18 cellular contexts compared by ENCODE assay signal in the genomic region with DNA sequence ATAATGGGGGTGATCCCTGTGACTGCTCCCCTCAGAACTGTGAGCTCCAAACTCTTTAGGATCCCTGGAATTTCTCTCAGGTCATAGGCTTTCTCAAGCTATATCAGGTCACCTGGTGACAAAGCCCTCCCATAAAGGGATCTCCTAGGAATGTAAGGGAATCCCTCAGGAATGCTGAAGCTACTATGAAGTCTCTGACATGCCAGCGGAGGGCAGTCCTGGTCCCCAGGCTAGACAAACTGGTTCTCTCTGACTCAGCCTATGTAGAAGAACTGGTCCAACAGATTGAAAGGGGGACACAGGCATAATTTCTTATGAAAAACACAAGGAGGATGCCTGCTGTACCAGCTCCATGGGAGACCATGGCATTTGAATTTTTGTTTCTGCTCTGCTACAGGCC. TPM values are rescaled to one million over a fixed set of nuclear protein-coding genes. Genes with fewer than 3 reads are reported as not detected.
DNase-seq lines count a peak whose midpoint lies in the region; ATAC-seq and TF ChIP-seq lines count a peak whose summit lies in the region.
"Had no signal": no experiment of that assay in that cellular context is flagged by ENCODE, and none has a peak within 500 bp of the region (broad histone marks: within the 10 kb centered on the region; RNA-seq: fewer than 3 reads in every experiment).

No MANE protein-coding gene starts in this region.

- peak; percentile 34 for TF ChIP-seq CTCF in PC-3 (conservative IDR thresholded peaks at IDR 0.05; ENCODE audit: low read depth, low read length)
- no peak for TF ChIP-seq CTCF in hepatocyte (IDR thresholded peaks at IDR 0.05; ENCODE audit: poor library complexity)

- H3K27ac ChIP-seq in PC-3 (ENCODE audit: low read length): peak overlapping the region; percentile 49
- H3K27ac ChIP-seq in hepatocyte: no peak overlapping the region

- peaks cover 24% of the 10 kb centered on the region for H3K4me1 Mint-ChIP-seq in stimulated activated effector memory CD8-positive, alpha-beta T cell treated with anti-CD3 and anti-CD28 coated beads, Interleukin-12 subunit alpha, Interleukin-12 subunit beta, amount 100 ng/mL, for 72 hours

- peaks cover 83% of the 10 kb centered on the region for H3K36me3 Mint-ChIP-seq in stimulated activated effector memory CD8-positive, alpha-beta T cell treated with anti-CD3 and anti-CD28 coated beads, Interleukin-12 subunit alpha, Interleukin-12 subunit beta, amount 100 ng/mL, for 72 hours

- H3K9me3 ChIP-seq in PC-3 (ENCODE audit: low read length) (no peaks in the 10 kb centered on the region), hepatocyte (ENCODE audit: low read depth) (no peaks in the 10 kb centered on the region)

- no TSS peak for BruUV-seq in PC-3 (replicated peaks; lab: Mats Ljungman, UMichigan)

- no peak overlapping the region for H2AFZ ChIP-seq in PC-3 (ENCODE audit: low read length)
- H2AFZ ChIP-seq in hepatocyte: no peak overlapping the region

- H3K79me2 ChIP-seq in PC-3 (ENCODE audit: low read length) (peaks cover 26% of the 10 kb centered on the region), hepatocyte (peaks cover 12% of the 10 kb centered on the region)

- H3K4me1 ChIP-seq in PC-3 (ENCODE audit: insufficient read depth, low read length): peaks cover 50% of the 10 kb centered on the region
- peaks cover 2% of the 10 kb centered on the region for H3K4me1 ChIP-seq in hepatocyte (ENCODE audit: insufficient read depth)

- POLR2A ChIA-PET in PC-3 (lab: Charles Lee; ENCODE audit: unreplicated experiment): interaction anchor here (0.8 to 0.9 kb wide), 2 partner anchors 17 to 237 kb away, joined by 3 to 6 read pairs; a partner anchor contains a TSS

- H4K20me1 ChIP-seq in PC-3 (ENCODE audit: low read length): peaks cover 14% of the 10 kb centered on the region; the same call in 1 of the 2 replicates
- H4K20me1 ChIP-seq in hepatocyte (ENCODE audit: insufficient read depth, poor library complexity, severe bottlenecking): no peaks in the 10 kb centered on the region

- DNase-seq in ELR (ENCODE audit: low read depth) (peak; percentile 40), PC-3 (peak; percentile 98), hepatocyte (ENCODE audit: low spot score) (peak; percentile 65), activated gamma-delta T cell treated with Interleukin-2 at 50 U/mL for 16 hours (no peak), NCI-H1105 (lab: John Stamatoyannopoulos, UW) (no peak)
- no peak for DNase-seq in stimulated activated effector memory CD8-positive, alpha-beta T cell treated with anti-CD3 and anti-CD28 coated beads, Interleukin-12 subunit alpha, Interleukin-12 subunit beta, amount 100 ng/mL, for 72 hours (ENCODE audit: low spot score in 2 of 2)
- DNase-seq: activated CD4-positive, CD25-positive, alpha-beta regulatory T cell treated with anti-CD3 and anti-CD28 coated beads, Interleukin-2, amount 50 U/mL, for 72 hours; activated CD8-positive, alpha-beta memory T cell treated with anti-CD3 and anti-CD28 coated beads, Interleukin-2, amount 10 ng/mL, durations not matched to agents 7 days and 5 days; activated naive CD4-positive, alpha-beta T cell treated with Interleukin-2 at 50 U/mL for 16 hours; C1 segment of cervical spinal cord; dermis blood vessel endothelial cell; NCI-H1048; NCI-H2171 treated with DMSO at 0.1 percent for 48 hours had no signal

- ATAC-seq in PC-3: peak; percentile 65
- no peak for ATAC-seq in stimulated activated effector memory CD8-positive, alpha-beta T cell treated with anti-CD3 and anti-CD28 coated beads, Interleukin-12 subunit alpha, Interleukin-12 subunit beta, amount 100 ng/mL, for 72 hours
- ATAC-seq in GM18909 (IDR thresholded peaks at IDR 0.05; ENCODE audit: poor library complexity, unreplicated experiment): no peak
- ATAC-seq: activated CD8-positive, alpha-beta memory T cell treated with anti-CD3 and anti-CD28 coated beads, Interleukin-2, amount 10 ng/mL, durations not matched to agents 7 days and 5 days had no signal

- H3K36me3 ChIP-seq in PC-3 (ENCODE audit: low read depth, low read length) (peaks cover 44% of the 10 kb centered on the region), hepatocyte (replicated peaks; ENCODE audit: insufficient read depth, low read depth) (no peaks in the 10 kb centered on the region)

- H3K4me3 ChIP-seq in PC-3 (ENCODE audit: low read length) (no peak overlapping the region), hepatocyte (no peak overlapping the region)

- no peak overlapping the region for H3K4me3 Mint-ChIP-seq in stimulated activated effector memory CD8-positive, alpha-beta T cell treated with anti-CD3 and anti-CD28 coated beads, Interleukin-12 subunit alpha, Interleukin-12 subunit beta, amount 100 ng/mL, for 72 hours
- H3K4me3 Mint-ChIP-seq: activated CD8-positive, alpha-beta memory T cell treated with anti-CD3 and anti-CD28 coated beads, Interleukin-2, amount 10 ng/mL, durations not matched to agents 7 days and 5 days had no signal

- CTCF ChIA-PET in PC-3 (lab: Charles Lee): interaction anchor here (0.5 kb wide), 1 partner anchor 1392 kb away, joined by 19 read pairs; no protein-coding TSS in a partner anchor

- H3K9me3 Mint-ChIP-seq in stimulated activated effector memory CD8-positive, alpha-beta T cell treated with anti-CD3 and anti-CD28 coated beads, Interleukin-12 subunit alpha, Interleukin-12 subunit beta, amount 100 ng/mL, for 72 hours: no peaks in the 10 kb centered on the region
- H3K9me3 Mint-ChIP-seq: IgD-negative memory B cell had no signal

- H3F3A ChIP-seq in PC-3 (ENCODE audit: low read length, unreplicated experiment): no peaks in the 10 kb centered on the region

- 56% methylated on average over 1 of the region's 1 CpG for WGBS in hepatocyte (ENCODE audit: low lambda C conversion rate, missing lambda C conversion rate)

- H3K27me3 ChIP-seq in PC-3 (ENCODE audit: low read length): no peaks in the 10 kb centered on the region
- no peaks in the 10 kb centered on the region for H3K27me3 ChIP-seq in hepatocyte

- H3K4me2 ChIP-seq in PC-3 (ENCODE audit: low read length) (peak overlapping the region; percentile 58), hepatocyte (no peak overlapping the region)

- intact Hi-C loops in PC-3 (cut with micrococcal nuclease): no loop called here

- H3K27ac Mint-ChIP-seq in stimulated activated effector memory CD8-positive, alpha-beta T cell treated with anti-CD3 and anti-CD28 coated beads, Interleukin-12 subunit alpha, Interleukin-12 subunit beta, amount 100 ng/mL, for 72 hours: peak overlapping the region; percentile 51
- H3K27ac Mint-ChIP-seq: IgD-negative memory B cell had no signal

- H3K9ac ChIP-seq in PC-3 (ENCODE audit: low read length): no peak overlapping the region

- H3K9me2 ChIP-seq in PC-3 (replicated peaks; ENCODE audit: low read length) (no peaks in the 10 kb centered on the region), hepatocyte (replicated peaks; ENCODE audit: insufficient read depth) (no peaks in the 10 kb centered on the region)

RNA-seq across cellular contexts. Expression of a gene that starts 6.7 kb away (rescaled TPM):
- total RNA-seq in PC-3 (2014; rRNA removed): 37.0 and 38.2 TPM in 2 replicates
- total RNA-seq in hepatocyte: 9.1 and 13.5 TPM in 2 replicates
- 22.1 and 35.7 TPM in 2 replicates for polyA plus RNA-seq in hepatocyte

RNA-seq across cellular contexts. Expression of a gene that starts 17.2 kb away (rescaled TPM):
- total RNA-seq in PC-3 (2014; rRNA removed): 0.04 TPM in 1 of 2 replicates, not detected in the other
- not detected in 2 replicates for total RNA-seq in hepatocyte
- polyA plus RNA-seq in hepatocyte: not detected in 2 replicates
- total RNA-seq: activated CD8-positive, alpha-beta memory T cell treated with anti-CD3 and anti-CD28 coated beads, Interleukin-2, amount 10 ng/mL, durations not matched to agents 7 days and 5 days; astrocyte; dermis blood vessel endothelial cell; subcutaneous adipose tissue; T-helper 2 cell treated with Interferon-gamma antibody and Interleukin-4, amounts not matched to agents 100 ng/mL and 5 ng/mL, for 36 hours had no signal
- polyA plus RNA-seq: IgD-negative memory B cell had no signal

RNA-seq across cellular contexts. Expression of a gene that starts 17.4 kb away (rescaled TPM):
- total RNA-seq in PC-3 (2014; rRNA removed): 291 and 323 TPM in 2 replicates
- total RNA-seq in hepatocyte: 284 and 308 TPM in 2 replicates
- polyA plus RNA-seq in hepatocyte: 324 and 378 TPM in 2 replicates

RNA-seq across cellular contexts. Expression of a gene that starts 22.7 kb away (rescaled TPM):
- total RNA-seq in PC-3 (2014; rRNA removed): 22.9 TPM in 2 replicates
- total RNA-seq in hepatocyte: 12.2 and 13.1 TPM in 2 replicates
- polyA plus RNA-seq in hepatocyte: 5.9 and 7.4 TPM in 2 replicates

Comparison
In these comparisons a context has a peak if more than half of its experiments do, and no peak if none do; other contexts are left out.
1. DNase-seq: peak in ELR (single experiment), PC-3 (single experiment) and hepatocyte (single experiment); none in stimulated activated effector memory CD8-positive, alpha-beta T cell treated with anti-CD3 and anti-CD28 coated beads, Interleukin-12 subunit alpha, Interleukin-12 subunit beta, amount 100 ng/mL, for 72 hours (0 of 2), activated gamma-delta T cell treated with Interleukin-2 at 50 U/mL for 16 hours (single experiment) and NCI-H1105 (single experiment).